9 cellular contexts compared by ENCODE assay signal in genomic region chr12:126772171-126772864, GRCh38.
DNase-seq lines count a peak whose midpoint lies in the region; ATAC-seq and TF ChIP-seq lines count a peak whose summit lies in the region.
"Had no signal": no experiment of that assay in that cellular context is flagged by ENCODE, and none has a peak within 500 bp of the region (broad histone marks: within the 10 kb centered on the region; RNA-seq: fewer than 3 reads in every experiment).

No MANE protein-coding gene starts in this region.

- H3F3A ChIP-seq in SK-N-SH (replicated peaks; ENCODE audit: insufficient read depth) (no peaks in the 10 kb centered on the region), PC-3 (ENCODE audit: low read length, unreplicated experiment) (no peaks in the 10 kb centered on the region)

- no peaks in the 10 kb centered on the region for H3K27me3 ChIP-seq in SK-N-SH (ENCODE audit: insufficient read depth)
- H3K27me3 ChIP-seq in PC-3 (ENCODE audit: low read length) = no peaks in the 10 kb centered on the region

- H3K79me2 ChIP-seq in SK-N-SH (ENCODE audit: insufficient read depth) (no peaks in the 10 kb centered on the region), PC-3 (ENCODE audit: low read length) (peaks cover 9% of the 10 kb centered on the region; the same call in 1 of the 2 replicates)

- no peaks in the 10 kb centered on the region for H3K9me2 ChIP-seq in SK-N-SH
- no peaks in the 10 kb centered on the region for H3K9me2 ChIP-seq in PC-3 (replicated peaks; ENCODE audit: low read length)

- intact Hi-C loops in PC-3 (cut with micrococcal nuclease) = loop anchor here (10.0 kb wide), 1 partner anchor 702 kb away; no protein-coding TSS in a partner anchor

- H3K9me3 ChIP-seq in SK-N-SH (no peaks in the 10 kb centered on the region), PC-3 (ENCODE audit: low read length) (no peaks in the 10 kb centered on the region)

- no peak for TF ChIP-seq EP300 in SK-N-SH (IDR thresholded peaks at IDR 0.05; ENCODE audit: borderline replicate concordance in 1 of 2, low read depth in 1 of 2, low read length in 1 of 2)

- H3K27ac ChIP-seq in SK-N-SH (ENCODE audit: low read depth in 2 of 2, low read length in 1 of 2) (no peak overlapping the region), PC-3 (ENCODE audit: low read length) (peak overlapping the region; percentile 83)
- H3K27ac ChIP-seq: C4-2B had no signal

- ATAC-seq in SK-N-SH treated with all-trans-retinoic acid at 6 μM for 48 hours = no peak
- ATAC-seq in HG02943 (IDR thresholded peaks at IDR 0.05; ENCODE audit: low read depth, unreplicated experiment) = peak; percentile 87
- ATAC-seq in PC-3 = peak; percentile 87
- no peak for ATAC-seq in omental fat pad (ENCODE audit: low FRiP score)

- POLR2A ChIA-PET in SK-N-SH (lab: Yijun Ruan, JAX) = no interaction called here
- POLR2A ChIA-PET in PC-3 (lab: Charles Lee; ENCODE audit: unreplicated experiment) = interaction anchor here (0.6 to 0.7 kb wide), 3 partner anchors 288 to 1853 kb away, joined by 3 to 9 read pairs (median 3); no protein-coding TSS in a partner anchor

- no peak overlapping the region; the same call in 1 of the 2 replicates for H2AFZ ChIP-seq in SK-N-SH (ENCODE audit: low read depth)
- peak overlapping the region; percentile 89 for H2AFZ ChIP-seq in PC-3 (ENCODE audit: low read length)

- in situ Hi-C loops in astrocyte of the spinal cord (cut with HindIII; ENCODE audit: low sequenced_read_pairs) = no loop called here

- H3K4me2 ChIP-seq in SK-N-SH (no peak overlapping the region), PC-3 (ENCODE audit: low read length) (peak overlapping the region; percentile 90)

- H4K20me1 ChIP-seq in SK-N-SH (ENCODE audit: insufficient read depth) (no peaks in the 10 kb centered on the region), PC-3 (ENCODE audit: low read length) (no peaks in the 10 kb centered on the region)

- DNase-seq in SK-N-SH (no peak), PC-3 (peak; percentile 97), astrocyte of the spinal cord (ENCODE audit: low read depth, low spot score) (peak; percentile 64), NCI-H187 (lab: John Stamatoyannopoulos, UW) (no peak), omental fat pad (ENCODE audit: low spot score) (no peak)
- DNase-seq in stimulated activated CD4-positive, alpha-beta T cell treated with anti-CD3 and anti-CD28 coated beads, Interleukin-15, amount 100 ng/mL, for 24 hours = peak; percentile 43

- TF ChIP-seq CTCF in SK-N-SH (IDR thresholded peaks at IDR 0.05) (no peak), PC-3 (conservative IDR thresholded peaks at IDR 0.05; ENCODE audit: low read depth, low read length) (no peak), astrocyte of the spinal cord (IDR thresholded peaks at IDR 0.05; ENCODE audit: low read depth, low read length) (no peak), omental fat pad (IDR thresholded peaks at IDR 0.05) (no peak)

- H3K9ac ChIP-seq in SK-N-SH (no peak overlapping the region), PC-3 (ENCODE audit: low read length) (peak overlapping the region; percentile 87)

- no TSS peak for BruUV-seq in PC-3 (replicated peaks; lab: Mats Ljungman, UMichigan)

- H3K4me1 ChIP-seq in SK-N-SH (ENCODE audit: control insufficient read depth in 1 of 2, insufficient read depth in 2 of 2, low read depth in 1 of 2, low read length in 1 of 2) = no peaks in the 10 kb centered on the region
- 0 out of 2 replicates have a peak, but pooled peaks cover 7% of the 10 kb centered on the region for H3K4me1 ChIP-seq in PC-3 (ENCODE audit: insufficient read depth, low read length)

- CTCF ChIA-PET in SK-N-SH (lab: Yijun Ruan, JAX) (interaction anchor here (1.0 kb wide), 1 partner anchor 12 kb away, joined by 3 read pairs; no protein-coding TSS in a partner anchor), PC-3 (lab: Charles Lee) (interaction anchor here (1.3 kb wide), 1 partner anchor 12 kb away, joined by 5 read pairs; no protein-coding TSS in a partner anchor)

- WGBS in SK-N-SH (ENCODE audit: low lambda C conversion rate) = 65% methylated on average over 18 of the region's 18 CpGs

- no peak overlapping the region for H3K4me3 ChIP-seq in SK-N-SH (ENCODE audit: low read depth in 2 of 2, low read length in 1 of 2)
- peak overlapping the region; percentile 81 for H3K4me3 ChIP-seq in PC-3 (ENCODE audit: low read length)
- no peak overlapping the region for H3K4me3 ChIP-seq in astrocyte of the spinal cord (ENCODE audit: low read depth, low read length)

- TF ChIP-seq RAD21 in SK-N-SH (IDR thresholded peaks at IDR 0.05; ENCODE audit: low read length) = no peak

- no peaks in the 10 kb centered on the region for H3K36me3 ChIP-seq in SK-N-SH (replicated peaks in 1 of 2; ENCODE audit: control insufficient read depth in 1 of 2, insufficient read depth in 2 of 2, low read length in 1 of 2)
- no peaks in the 10 kb centered on the region; the same call in 1 of the 2 replicates for H3K36me3 ChIP-seq in PC-3 (ENCODE audit: low read depth, low read length)

TF ChIP-seq in SK-N-SH, 30 proteins besides CTCF, POLR2A, EP300 and RAD21 (continues in another document):
- TF ChIP-seq IRF3 (IDR thresholded peaks at IDR 0.05; ENCODE audit: low read depth, low read length) = no peak
- no peak for TF ChIP-seq REST (IDR thresholded peaks at IDR 0.05; ENCODE audit: low read depth, low read length)
- TF ChIP-seq MXI1 (IDR thresholded peaks at IDR 0.05; ENCODE audit: low read depth, low read length) = no peak

TF ChIP-seq in SK-N-SH treated with all-trans-retinoic acid at 6 μM for 48 hours, 23 proteins besides CTCF, POLR2A, EP300 and RAD21 (continues in another document):
- TF ChIP-seq ARNTL (CRISPR knock-in tag; IDR thresholded peaks at IDR 0.05; ENCODE audit: borderline replicate concordance, low read depth) = no peak
- no peak for TF ChIP-seq TCF4 (CRISPR knock-in tag; IDR thresholded peaks at IDR 0.05; ENCODE audit: borderline replicate concordance)
- no peak for TF ChIP-seq POU6F1 (CRISPR knock-in tag; IDR thresholded peaks at IDR 0.05; ENCODE audit: borderline replicate concordance, low read depth)
- TF ChIP-seq PPARA (CRISPR knock-in tag; IDR thresholded peaks at IDR 0.05; ENCODE audit: borderline replicate concordance) = no peak
- TF ChIP-seq PATZ1 (CRISPR knock-in tag; IDR thresholded peaks at IDR 0.05; ENCODE audit: borderline replicate concordance) = no peak
- TF ChIP-seq ZNF565 (CRISPR knock-in tag; conservative IDR thresholded peaks at IDR 0.05; ENCODE audit: low read depth) = no peak
- TF ChIP-seq SNAI2 (CRISPR knock-in tag; IDR thresholded peaks at IDR 0.05) = no peak
- TF ChIP-seq RARB (CRISPR knock-in tag; IDR thresholded peaks at IDR 0.05) = no peak
- no peak for TF ChIP-seq CREB5 (CRISPR knock-in tag; IDR thresholded peaks at IDR 0.05; ENCODE audit: low read depth)
- no peak for TF ChIP-seq ZNF70 (CRISPR knock-in tag; IDR thresholded peaks at IDR 0.05)
- TF ChIP-seq OSR1 (CRISPR knock-in tag; IDR thresholded peaks at IDR 0.05) = no peak

Comparison
In these comparisons a context has a peak if more than half of its experiments do, and no peak if none do; other contexts are left out.
1. DNase-seq: peak in PC-3 (single experiment), astrocyte of the spinal cord (single experiment) and stimulated activated CD4-positive, alpha-beta T cell treated with anti-CD3 and anti-CD28 coated beads, Interleukin-15, amount 100 ng/mL, for 24 hours (single experiment); none in SK-N-SH (single experiment), NCI-H187 (0 of 2) and omental fat pad (single experiment).
2. ATAC-seq: peak in HG02943 (single experiment) and PC-3 (single experiment); none in SK-N-SH treated with all-trans-retinoic acid at 6 μM for 48 hours (single experiment) and omental fat pad (single experiment).